Comparison of ENCODE assay signal across 8 cellular contexts in the genomic region with DNA sequence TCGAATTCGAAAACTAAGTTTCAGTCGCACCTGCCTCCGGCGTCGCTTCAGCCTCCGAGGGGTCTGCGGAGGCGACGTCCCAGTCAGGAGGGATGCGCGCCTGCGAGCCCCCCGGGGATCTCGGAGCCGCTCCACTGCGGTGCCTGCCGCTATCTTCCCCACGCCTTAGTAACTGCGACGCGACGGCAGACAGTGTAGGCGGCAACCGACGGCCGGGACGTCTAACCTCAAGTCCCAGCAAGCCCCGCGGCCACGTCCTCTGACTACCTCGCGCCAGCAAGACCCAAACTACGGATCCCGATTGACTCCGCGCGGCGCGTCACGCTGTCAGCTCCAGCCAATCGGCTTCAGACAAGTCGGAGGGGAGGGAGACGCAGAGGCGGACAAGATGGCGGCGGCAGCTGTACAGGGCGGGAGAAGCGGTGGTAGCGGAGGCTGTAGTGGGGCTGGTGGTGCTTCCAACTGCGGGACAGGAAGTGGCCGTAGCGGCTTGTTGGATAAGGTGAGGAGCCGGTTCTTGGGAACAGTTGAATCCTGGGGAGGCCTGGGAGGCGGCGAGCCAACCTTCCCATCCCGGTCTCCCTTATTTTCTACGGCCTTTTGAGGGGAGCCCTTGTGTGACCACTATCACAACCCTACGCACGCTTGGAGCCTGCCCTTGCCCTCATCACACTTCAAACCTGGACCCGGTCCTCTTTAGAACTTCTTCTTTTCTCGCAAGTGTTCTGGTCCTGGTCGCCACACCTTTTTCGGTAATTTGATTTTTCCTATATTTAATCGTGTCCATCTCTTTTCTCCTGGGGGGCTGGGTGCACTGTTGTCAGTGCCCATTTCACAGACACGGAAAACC. TPM values are rescaled to one million over a fixed set of nuclear protein-coding genes. Genes with fewer than 3 reads are reported as not detected.
DNase-seq lines count a peak whose midpoint lies in the region; ATAC-seq, FAIRE-seq and TF ChIP-seq lines count a peak whose summit lies in the region.

A gene (plus strand): TSS at position 369 of the 850 bp plus-strand sequence. CDS start 20 bp downstream, at position 389.
A gene with protein sequence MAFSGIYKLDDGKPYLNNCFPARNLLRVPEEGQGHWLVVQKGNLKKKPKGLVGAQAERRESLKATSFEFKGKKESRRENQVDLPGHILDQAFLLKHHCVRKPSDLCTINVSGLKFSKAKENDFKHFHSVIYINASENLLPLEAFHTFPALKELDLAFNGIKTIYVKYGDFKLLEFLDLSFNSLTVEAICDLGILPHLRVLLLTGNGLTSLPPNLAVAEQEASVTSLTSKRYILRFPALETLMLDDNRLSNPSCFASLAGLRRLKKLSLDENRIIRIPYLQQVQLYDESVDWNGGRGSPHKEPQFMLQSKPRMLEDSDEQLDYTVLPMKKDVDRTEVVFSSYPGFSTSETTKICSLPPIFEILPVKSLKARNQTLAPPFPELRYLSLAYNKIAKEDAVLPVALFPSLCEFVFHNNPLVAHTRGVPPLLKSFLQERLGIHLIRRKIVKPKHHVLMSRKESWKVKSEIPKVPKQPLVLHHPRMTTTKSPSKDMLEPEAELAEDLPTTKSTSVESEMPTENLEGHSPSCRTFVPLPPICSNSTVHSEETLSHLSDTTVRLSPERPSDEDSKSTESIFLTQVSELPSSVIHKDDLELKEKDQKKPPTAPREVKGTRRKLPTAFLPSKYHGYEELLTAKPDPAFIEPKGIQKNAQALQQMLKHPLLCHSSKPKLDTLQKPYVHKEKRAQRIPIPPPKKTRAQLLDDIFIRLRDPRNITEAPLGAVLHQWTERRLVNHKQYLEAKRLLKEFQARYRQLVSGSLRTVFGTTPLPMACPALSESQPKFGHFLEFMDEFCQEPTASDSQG (minus strand): TSS at position 194 of the 850 bp plus-strand sequence. CDS start 8,213 bp downstream, outside the sequence.

- H3K27me3 ChIP-seq in ACC112 (ENCODE audit: insufficient read depth, low read length) (no peaks in the 10 kb centered on the region), small intestine (ENCODE audit: control insufficient read depth in 2 of 2, insufficient read depth in 2 of 2, low read length in 2 of 2) (no peaks in the 10 kb centered on the region)

- H3K9me3 ChIP-seq in small intestine (ENCODE audit: control insufficient read depth, low read depth), result no peaks in the 10 kb centered on the region

- 0 to 1% (median 1%) methylated on average over 59 to 66 of the region's 66 CpGs for WGBS in small intestine, 3 donors

- peaks cover 11% of the 10 kb centered on the region; the same call in 1 of the 2 replicates for H3K36me3 ChIP-seq in ACC112 (ENCODE audit: insufficient read depth, low read length)
- peaks cover 0 to 3% of the 10 kb centered on the region in 2 donors for H3K36me3 ChIP-seq in small intestine (ENCODE audit: control insufficient read depth in 2 of 2, insufficient read depth in 2 of 2, low read length in 2 of 2)

- H3K79me2 ChIP-seq in ACC112 (ENCODE audit: control insufficient read depth, insufficient read depth, low read length, unreplicated experiment), result peaks cover 54% of the 10 kb centered on the region

- H3K27ac ChIP-seq in ACC112 (ENCODE audit: low read depth, low read length), result peak within 1 kb of the TSS; percentile 70
- peak within 1 kb of the TSS; percentile 78 to 90 for H3K27ac ChIP-seq in small intestine (ENCODE audit: low read depth in 1 of 2, low read length in 1 of 2)

- peak; percentile 96 for DNase-seq in NCI-H2196 treated with DMSO at 0.1 percent for 48 hours (lab: John Stamatoyannopoulos, UW; ENCODE audit: unreplicated experiment)
- peak; percentile 99 for DNase-seq in cardiac fibroblast (ENCODE audit: low read depth in 2 of 2)
- peak; percentile 98 for DNase-seq in iPS-NIHi11 (ENCODE audit: low spot score)
- peak; percentile 99 for DNase-seq in small intestine

- FAIRE-seq in small intestine (lab: Jason Lieb, UNC), result no peak

- TF ChIP-seq CTCF in WI38 (IDR thresholded peaks at IDR 0.05; ENCODE audit: low read depth, low read length) (no peak), cardiac fibroblast (IDR thresholded peaks at IDR 0.05; ENCODE audit: low read depth, low read length) (no peak)

- H3K4me3 ChIP-seq in ACC112 (ENCODE audit: low read depth, low read length), result peak within 1 kb of the TSS; percentile 100
- peak within 1 kb of the TSS; percentile 97 for H3K4me3 ChIP-seq in WI38 (ENCODE audit: low read depth, low read length)
- peak within 1 kb of the TSS; percentile 95 to 98 for H3K4me3 ChIP-seq in cardiac fibroblast (replicated peaks in 1 of 2; ENCODE audit: low read depth in 2 of 2, low read length in 2 of 2)
- H3K4me3 ChIP-seq in small intestine (ENCODE audit: low read depth in 1 of 2, low read length in 2 of 2), result peak within 1 kb of the TSS; percentile 66 to 99

- ATAC-seq in GM18870 (IDR thresholded peaks at IDR 0.05; ENCODE audit: unreplicated experiment) (peak; percentile 88), HG03135 (IDR thresholded peaks at IDR 0.05; ENCODE audit: unreplicated experiment) (peak; percentile 92)

- H3K4me1 ChIP-seq in ACC112 (ENCODE audit: control insufficient read depth, insufficient read depth, low read length, unreplicated experiment) (peaks cover 22% of the 10 kb centered on the region), small intestine (ENCODE audit: control insufficient read depth in 2 of 2, insufficient read depth in 1 of 2, low read depth in 1 of 2, low read length in 1 of 2) (peaks cover 8 to 14% of the 10 kb centered on the region in 2 donors)

- H2AFZ ChIP-seq in ACC112 (ENCODE audit: low read length, unreplicated experiment), result peak within 1 kb of the TSS; percentile 99

RNA-seq across cellular contexts. Expression of the first gene that starts in this region (rescaled TPM):
- polyA plus RNA-seq in small intestine, result 100 to 1,000 TPM in 1 of 3 donors, 10 to 100 TPM in 2; 37.3 to 152 (median 51.1) TPM

RNA-seq across cellular contexts. Expression of the second gene that starts in this region (rescaled TPM):
- polyA plus RNA-seq in small intestine, result 1 to 10 TPM in 2 of 3 donors, under 1 TPM in 1; 0.27 to 7.9 (median 1.3) TPM

Comparison
In these comparisons a context has a peak if more than half of its experiments do, and no peak if none do; other contexts are left out.
1. Peak in every context shown above with its lines: DNase-seq, ATAC-seq, H3K4me3 ChIP-seq and H3K27ac ChIP-seq.